In the genomic region with DNA sequence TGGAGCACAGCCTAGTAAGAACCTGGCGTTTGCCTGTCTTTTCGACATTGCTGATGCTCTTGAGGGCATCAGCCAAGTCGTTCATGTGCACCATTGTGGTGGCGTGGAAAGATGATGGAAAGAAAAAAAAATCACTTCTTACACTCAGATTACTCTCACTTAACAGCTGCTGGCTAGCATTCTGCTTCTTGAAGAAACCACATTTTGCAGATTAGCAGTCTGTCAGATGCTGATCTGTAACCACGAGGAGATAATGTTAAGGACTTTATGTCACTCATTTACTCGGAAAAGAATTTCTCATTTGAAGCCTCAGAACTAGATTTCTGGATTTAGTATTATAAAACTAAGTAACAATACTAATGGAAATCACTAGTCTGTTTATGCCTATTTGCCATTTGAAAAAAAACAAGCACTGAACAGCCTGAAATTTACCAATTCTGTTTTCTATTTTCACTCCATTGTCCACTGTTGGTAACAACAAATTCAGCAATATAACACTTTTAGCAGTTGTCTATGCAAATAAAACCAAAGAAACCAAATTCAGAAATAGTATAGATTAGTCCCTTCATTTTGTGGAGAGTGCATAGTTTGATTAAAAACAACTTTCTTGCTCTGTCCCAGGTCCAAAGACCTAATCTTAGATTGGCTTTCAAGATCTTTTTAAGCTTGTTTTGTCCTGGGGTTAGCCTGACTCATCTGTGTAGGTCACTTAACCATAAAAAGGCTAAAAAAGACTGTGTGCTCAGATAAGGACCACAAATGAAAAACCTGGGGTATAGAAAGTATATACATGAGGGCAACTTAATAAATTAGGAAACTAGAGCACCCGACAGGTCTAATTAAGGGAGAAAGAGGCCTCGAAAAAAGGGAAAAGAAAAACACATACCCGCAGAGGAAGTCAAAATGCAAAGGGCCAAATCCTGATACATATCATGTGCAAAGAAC, we compare ENCODE assay signal across 8 cellular contexts.
DNase-seq lines count a peak whose midpoint lies in the region; ATAC-seq and TF ChIP-seq lines count a peak whose summit lies in the region.

No MANE protein-coding gene starts in this region.

- H3K4me3 ChIP-seq in Panc1 (ENCODE audit: low read depth in 2 of 2, low read length in 2 of 2) (no peak overlapping the region), body of pancreas (no peak overlapping the region), adrenal gland (no peak overlapping the region)

- POLR2A ChIA-PET in Panc1 (lab: Charles Lee): interaction anchor here (0.5 to 0.9 kb wide), 3 partner anchors 15 to 153 kb away, joined by 4 to 12 read pairs (median 4); no protein-coding TSS in a partner anchor

- in situ Hi-C loops in Panc1 (cut with HindIII; ENCODE audit: low pct_unique_long_range_greater_than_20kb, low sequenced_read_pairs): no loop called here

- BruUV-seq in Panc1 (replicated peaks; lab: Mats Ljungman, UMichigan): TSS peak; percentile 21

- no peak overlapping the region; the same call in 1 of the 2 replicates for H3K27ac ChIP-seq in Panc1 (ENCODE audit: low read length)
- no peak overlapping the region for H3K27ac ChIP-seq in body of pancreas
- H3K27ac ChIP-seq in adrenal gland: peak overlapping the region in 2 of 5 donors; percentile 36 to 41

- no peak for DNase-seq in Panc1 (ENCODE audit: low read depth, low spot score)
- peak; percentile 25 for DNase-seq in renal cortical epithelial cell (ENCODE audit: low read depth)
- no peak for DNase-seq in NOMO-1 treated with DMSO at 0.1 percent for 48 hours (lab: John Stamatoyannopoulos, UW; ENCODE audit: unreplicated experiment)
- no peak for DNase-seq in NCI-H748 (lab: John Stamatoyannopoulos, UW; ENCODE audit: unreplicated experiment)
- no peak for DNase-seq in body of pancreas
- no peak for DNase-seq in adrenal gland

- peaks cover 7% of the 10 kb centered on the region; the same call in 1 of the 2 replicates for H3K36me3 ChIP-seq in Panc1 (ENCODE audit: control insufficient read depth, insufficient read depth, low read length)
- no peaks in the 10 kb centered on the region for H3K36me3 ChIP-seq in body of pancreas (replicated peaks in 1 of 2; ENCODE audit: insufficient read depth in 1 of 2, low read depth in 2 of 2)
- peaks cover 0 to 6% of the 10 kb centered on the region in 2 donors for H3K36me3 ChIP-seq in adrenal gland (replicated peaks in 1 of 2)

- TF ChIP-seq CTCF in Panc1 (IDR thresholded peaks at IDR 0.05) (no peak), body of pancreas (IDR thresholded peaks at IDR 0.05) (no peak), adrenal gland (IDR thresholded peaks at IDR 0.05) (no peak)

- intact Hi-C loops in Panc1 (cut with micrococcal nuclease; ENCODE audit: unreplicated experiment) (no loop called here), body of pancreas (cut with DNase I) (no loop called here), adrenal gland (cut with DNase I) (no loop called here)

- peak; percentile 91 for ATAC-seq in GM18909 (IDR thresholded peaks at IDR 0.05; ENCODE audit: poor library complexity, unreplicated experiment)
- ATAC-seq in HG02798 (IDR thresholded peaks at IDR 0.05; ENCODE audit: poor library complexity, unreplicated experiment): peak; percentile 87
- ATAC-seq in Panc1: no peak
- no peak for ATAC-seq in body of pancreas

- 75 to 84% methylated on average over 9 of the region's 9 CpGs for WGBS in body of pancreas, 2 donors
- 70 to 76% (median 73%) methylated on average over 9 of the region's 9 CpGs for WGBS in adrenal gland, 4 donors

- H3K4me1 ChIP-seq in Panc1 (ENCODE audit: control insufficient read depth, insufficient read depth, low read length) (peaks cover 42% of the 10 kb centered on the region), body of pancreas (no peaks in the 10 kb centered on the region), adrenal gland (replicated peaks in 1 of 2) (peaks cover 12 to 35% of the 10 kb centered on the region in 2 donors)

- CTCF ChIA-PET in Panc1 (lab: Charles Lee): no interaction called here

- H3K9me3 ChIP-seq in Panc1 (ENCODE audit: control insufficient read depth, insufficient read depth, low read depth, low read length) (no peaks in the 10 kb centered on the region), body of pancreas (no peaks in the 10 kb centered on the region), adrenal gland (replicated peaks in 1 of 3) (no peaks in the 10 kb centered on the region)

- TF ChIP-seq POLR2A in body of pancreas (IDR thresholded peaks at IDR 0.05) (no peak), adrenal gland (IDR thresholded peaks at IDR 0.05) (no peak)

- no peaks in the 10 kb centered on the region for H3K27me3 ChIP-seq in Panc1 (ENCODE audit: control insufficient read depth, insufficient read depth, low read length)
- no peaks in the 10 kb centered on the region for H3K27me3 ChIP-seq in body of pancreas
- H3K27me3 ChIP-seq in adrenal gland: no peaks in the 10 kb centered on the region

Comparison
In these comparisons a context has a peak if more than half of its experiments do, and no peak if none do; other contexts are left out.
1. ATAC-seq: peak in GM18909 (single experiment) and HG02798 (single experiment); none in Panc1 (single experiment) and body of pancreas (single experiment).